8 cellular contexts compared by ENCODE assay signal in the genomic region with DNA sequence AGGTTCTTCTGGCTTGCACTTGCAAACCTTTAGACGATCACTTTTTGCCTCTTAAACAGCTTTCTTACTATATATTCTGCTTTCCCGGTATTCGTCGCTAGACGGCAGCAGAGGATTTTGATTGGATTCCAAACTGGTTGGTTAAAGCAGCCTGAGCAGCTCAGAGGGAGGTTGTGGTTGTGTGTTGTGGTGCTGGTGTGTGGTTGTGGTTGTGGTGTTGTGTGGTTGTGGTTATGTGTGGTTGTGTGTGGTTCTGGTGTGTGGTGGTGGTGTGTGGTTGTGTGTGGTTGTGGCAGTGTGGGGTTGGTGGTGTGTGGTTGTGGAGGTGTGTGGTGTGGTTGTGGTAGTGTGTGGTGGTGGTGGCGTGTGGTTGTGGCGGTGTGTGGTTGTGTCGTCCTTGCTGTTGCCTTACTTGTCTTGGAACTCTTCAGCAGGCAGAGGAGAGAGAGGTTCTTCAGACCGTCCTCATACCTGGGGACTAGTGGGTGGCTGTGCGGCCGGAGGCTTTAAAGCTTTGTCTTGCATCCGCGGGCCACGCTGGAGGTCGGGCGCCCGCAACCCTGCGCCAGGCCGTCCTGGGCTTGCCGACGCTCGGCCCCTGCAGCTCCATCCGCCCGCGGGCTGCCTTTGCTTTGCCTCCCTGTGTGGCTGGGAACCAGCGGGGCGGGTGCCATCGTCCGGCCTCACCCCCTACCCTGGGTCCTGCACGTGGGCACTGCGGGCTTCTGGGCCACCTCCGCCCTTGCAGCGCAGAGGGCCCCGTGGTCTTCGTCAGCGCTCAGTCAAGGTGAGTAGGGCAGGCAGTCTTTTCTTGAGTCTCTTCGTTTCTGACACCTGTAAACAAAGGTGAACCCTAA.
DNase-seq lines count a peak whose midpoint lies in the region; ATAC-seq and TF ChIP-seq lines count a peak whose summit lies in the region.

No MANE protein-coding gene starts in this region.

- H3K27me3 ChIP-seq in MM.1S (replicated peaks; ENCODE audit: insufficient read depth, low read length) = no peaks in the 10 kb centered on the region

- H3F3A ChIP-seq in MM.1S (ENCODE audit: insufficient read depth, low read length) = no peaks in the 10 kb centered on the region

- TF ChIP-seq CTCF in MM.1S (IDR thresholded peaks at IDR 0.05; ENCODE audit: low read length) = peak; percentile 58

- no peaks in the 10 kb centered on the region for H3K79me2 ChIP-seq in MM.1S (ENCODE audit: low read length)

- H3K4me2 ChIP-seq in MM.1S (ENCODE audit: low read depth, low read length) = no peak overlapping the region

- peak overlapping the region; percentile 71 for H3K27ac Mint-ChIP-seq in activated CD4-positive, alpha-beta T cell treated with anti-CD3 and anti-CD28 coated beads, Interleukin-2, amount 10 ng/mL, durations not matched to agents 7 days and 5 days

- no peaks in the 10 kb centered on the region for H3K4me1 ChIP-seq in MM.1S (ENCODE audit: low read length)

- no peak overlapping the region for H2AFZ ChIP-seq in MM.1S (ENCODE audit: low read length)

- peaks cover 3% of the 10 kb centered on the region for H3K9me3 Mint-ChIP-seq in activated CD4-positive, alpha-beta T cell treated with anti-CD3 and anti-CD28 coated beads, Interleukin-2, amount 10 ng/mL, durations not matched to agents 7 days and 5 days

- H3K36me3 Mint-ChIP-seq in activated CD4-positive, alpha-beta T cell treated with anti-CD3 and anti-CD28 coated beads, Interleukin-2, amount 10 ng/mL, durations not matched to agents 7 days and 5 days (ENCODE audit: low read depth) = no peaks in the 10 kb centered on the region

- POLR2A ChIA-PET in activated CD4-positive, alpha-beta T cell treated with anti-CD3 and anti-CD28 coated beads, Interleukin-2, amount 10 ng/mL, durations not matched to agents 7 days and 5 days (lab: Charles Lee) = no interaction called here

- H3K4me1 Mint-ChIP-seq in activated CD4-positive, alpha-beta T cell treated with anti-CD3 and anti-CD28 coated beads, Interleukin-2, amount 10 ng/mL, durations not matched to agents 7 days and 5 days = no peaks in the 10 kb centered on the region

- H3K9me3 ChIP-seq in MM.1S (replicated peaks; ENCODE audit: insufficient read depth, low read length) = no peaks in the 10 kb centered on the region

- no peaks in the 10 kb centered on the region for H3K9me2 ChIP-seq in MM.1S (replicated peaks; ENCODE audit: insufficient read depth, low read length)

- CTCF ChIA-PET in activated CD4-positive, alpha-beta T cell treated with anti-CD3 and anti-CD28 coated beads, Interleukin-2, amount 10 ng/mL, durations not matched to agents 7 days and 5 days (lab: Charles Lee) = no interaction called here

- no peak overlapping the region for H3K9ac ChIP-seq in MM.1S (ENCODE audit: low read length)

- no peaks in the 10 kb centered on the region for H4K20me1 ChIP-seq in MM.1S (ENCODE audit: insufficient read depth, low read length)

- H3K36me3 ChIP-seq in MM.1S (replicated peaks; ENCODE audit: insufficient read depth, low read length) = no peaks in the 10 kb centered on the region

- H3K4me3 Mint-ChIP-seq in activated CD4-positive, alpha-beta T cell treated with anti-CD3 and anti-CD28 coated beads, Interleukin-2, amount 10 ng/mL, durations not matched to agents 7 days and 5 days = no peak overlapping the region

- H3K27ac ChIP-seq in MM.1S (ENCODE audit: low read length) = no peak overlapping the region

- peaks cover 2% of the 10 kb centered on the region for H3K27me3 Mint-ChIP-seq in activated CD4-positive, alpha-beta T cell treated with anti-CD3 and anti-CD28 coated beads, Interleukin-2, amount 10 ng/mL, durations not matched to agents 7 days and 5 days

- ATAC-seq in HG03139 (IDR thresholded peaks at IDR 0.05; ENCODE audit: unreplicated experiment) (no peak), HG03108 (IDR thresholded peaks at IDR 0.05; ENCODE audit: unreplicated experiment) (no peak)

- no peak overlapping the region for H3K4me3 ChIP-seq in MM.1S (ENCODE audit: low read length)

- peak; percentile 14 for DNase-seq in activated CD4-positive, alpha-beta T cell treated with anti-CD3 and anti-CD28 coated beads, Interleukin-2, amount 10 ng/mL, durations not matched to agents 7 days and 5 days
- no peak for DNase-seq in activated CD4-positive, alpha-beta T cell treated with anti-CD3 and anti-CD28 coated beads, Interleukin-2, amount 50 U/mL, for 4 hours
- DNase-seq in MM.1S (peak; percentile 36), SK-N-DZ (ENCODE audit: low spot score) (peak; percentile 81), epidermal melanocyte (ENCODE audit: insufficient read length, low spot score) (peak; percentile 57), middle frontal gyrus (ENCODE audit: extremely low spot score, low spot score) (peak; percentile 44)

Comparison
In these comparisons a context has a peak if more than half of its experiments do, and no peak if none do; other contexts are left out.
1. DNase-seq: peak in activated CD4-positive, alpha-beta T cell treated with anti-CD3 and anti-CD28 coated beads, Interleukin-2, amount 10 ng/mL, durations not matched to agents 7 days and 5 days (single experiment), MM.1S (single experiment), SK-N-DZ (single experiment), epidermal melanocyte (single experiment) and middle frontal gyrus (single experiment); none in activated CD4-positive, alpha-beta T cell treated with anti-CD3 and anti-CD28 coated beads, Interleukin-2, amount 50 U/mL, for 4 hours (0 of 2).